In genomic region chr3:20511863-20512262, GRCh38 we compare ENCODE assay signal across 8 cellular contexts.
DNase-seq lines count a peak whose midpoint lies in the region; ATAC-seq and TF ChIP-seq lines count a peak whose summit lies in the region.

No MANE protein-coding gene starts in this region.

- DNase-seq in AG08395 (ENCODE audit: low spot score) = peak; percentile 72
- peak; percentile 9 for DNase-seq in NCI-H1105 (lab: John Stamatoyannopoulos, UW)
- peak; percentile 38 for DNase-seq in WERI-Rb-1
- DNase-seq in hippocampal formation (lab: John Stamatoyannopoulos, UW) = peak; percentile 12 to 64
- DNase-seq in stromal cell of bone marrow (ENCODE audit: low read depth) = peak; percentile 52
- DNase-seq in vagina (ENCODE audit: extremely low spot score in 2 of 2) = no peak

- no peaks in the 10 kb centered on the region for H3K4me1 ChIP-seq in vagina

- peak; percentile 82 for ATAC-seq in GM18505 (IDR thresholded peaks at IDR 0.05; ENCODE audit: unreplicated experiment)
- peak; percentile 76 for ATAC-seq in HG02840 (IDR thresholded peaks at IDR 0.05; ENCODE audit: low FRiP score, unreplicated experiment)

- no peaks in the 10 kb centered on the region for H3K27me3 ChIP-seq in WERI-Rb-1 (ENCODE audit: insufficient read depth, low read depth, severe bottlenecking)
- H3K27me3 ChIP-seq in vagina = no peaks in the 10 kb centered on the region

- H3K4me3 ChIP-seq in WERI-Rb-1 (ENCODE audit: low read depth, low read length) = no peak overlapping the region
- no peak overlapping the region for H3K4me3 ChIP-seq in vagina

- H3K36me3 ChIP-seq in WERI-Rb-1 (no peaks in the 10 kb centered on the region), vagina (no peaks in the 10 kb centered on the region)

- H3K27ac ChIP-seq in WERI-Rb-1 (no peak overlapping the region), vagina (no peak overlapping the region)

- TF ChIP-seq CTCF in WERI-Rb-1 (IDR thresholded peaks at IDR 0.05; ENCODE audit: low read depth, low read length) (peak; percentile 67), vagina (IDR thresholded peaks at IDR 0.05) (peak in 1 of 3 experiments; percentile 29)

- intact Hi-C loops in vagina (cut with DNase I) = no loop called here

- H3K9me3 ChIP-seq in WERI-Rb-1 (ENCODE audit: severe bottlenecking) = no peaks in the 10 kb centered on the region
- no peaks in the 10 kb centered on the region for H3K9me3 ChIP-seq in vagina

- no peak for TF ChIP-seq POLR2A in GM18505 (IDR thresholded peaks at IDR 0.05; ENCODE audit: borderline replicate concordance, extremely low read depth, insufficient read depth, insufficient read length)
- TF ChIP-seq POLR2A in vagina (IDR thresholded peaks at IDR 0.05) = no peak

Comparison
In these comparisons a context has a peak if more than half of its experiments do, and no peak if none do; other contexts are left out.
1. DNase-seq: peak in AG08395 (single experiment), NCI-H1105 (single experiment), WERI-Rb-1 (single experiment), hippocampal formation (2 of 2) and stromal cell of bone marrow (single experiment); none in vagina (0 of 2).